ENCODE assay signal across 8 cellular contexts in the genomic region with DNA sequence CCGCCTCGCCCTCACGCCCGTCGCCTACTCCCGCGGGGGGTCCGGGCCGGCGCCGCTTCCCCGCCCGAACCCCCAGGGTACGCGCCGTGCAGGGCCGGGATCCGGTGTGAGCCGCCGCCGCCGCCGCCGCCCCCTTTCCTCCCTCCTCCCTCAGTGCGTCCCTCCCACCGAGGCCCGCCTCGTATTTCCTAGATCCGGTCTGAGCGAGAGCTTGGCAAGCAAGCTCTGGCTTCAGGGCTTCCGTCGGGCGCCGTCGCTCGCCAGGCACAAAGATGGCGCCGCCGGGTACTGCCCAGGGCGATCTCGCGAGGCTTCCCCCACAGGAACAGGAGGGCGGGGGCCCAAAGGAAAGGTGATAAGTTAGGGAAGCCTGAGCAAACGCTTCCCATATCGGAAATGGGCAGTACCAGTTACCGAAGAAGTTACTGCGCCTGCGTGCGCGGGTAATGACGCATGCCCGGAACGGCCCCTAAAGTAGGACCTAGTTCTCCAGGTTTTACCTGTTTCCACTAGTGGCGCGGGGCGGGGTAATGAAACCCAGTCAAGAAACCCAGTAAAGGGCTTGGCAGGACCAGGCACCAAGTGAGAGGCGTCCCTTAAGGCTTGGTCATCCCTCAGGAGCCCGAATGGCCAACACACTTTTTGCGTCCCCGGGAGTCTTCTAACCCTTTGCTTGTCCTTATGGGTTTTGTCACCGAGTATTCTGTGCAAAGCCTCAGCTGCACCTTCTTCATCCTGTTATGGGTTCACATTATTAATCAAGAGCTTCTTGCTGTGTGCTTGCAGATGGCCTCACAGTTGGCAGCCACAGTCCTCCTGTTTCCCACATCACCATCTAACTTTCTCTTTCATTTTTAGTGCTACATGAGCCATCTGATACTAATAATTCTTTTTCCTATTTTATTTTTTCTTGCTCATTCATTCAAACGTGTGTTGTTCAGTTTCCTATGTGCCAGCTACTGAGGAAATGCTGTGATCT. TPM values are rescaled to one million over a fixed set of nuclear protein-coding genes. Genes with fewer than 3 reads are reported as not detected.
DNase-seq lines count a peak whose midpoint lies in the region; ATAC-seq and TF ChIP-seq lines count a peak whose summit lies in the region.

A gene with protein sequence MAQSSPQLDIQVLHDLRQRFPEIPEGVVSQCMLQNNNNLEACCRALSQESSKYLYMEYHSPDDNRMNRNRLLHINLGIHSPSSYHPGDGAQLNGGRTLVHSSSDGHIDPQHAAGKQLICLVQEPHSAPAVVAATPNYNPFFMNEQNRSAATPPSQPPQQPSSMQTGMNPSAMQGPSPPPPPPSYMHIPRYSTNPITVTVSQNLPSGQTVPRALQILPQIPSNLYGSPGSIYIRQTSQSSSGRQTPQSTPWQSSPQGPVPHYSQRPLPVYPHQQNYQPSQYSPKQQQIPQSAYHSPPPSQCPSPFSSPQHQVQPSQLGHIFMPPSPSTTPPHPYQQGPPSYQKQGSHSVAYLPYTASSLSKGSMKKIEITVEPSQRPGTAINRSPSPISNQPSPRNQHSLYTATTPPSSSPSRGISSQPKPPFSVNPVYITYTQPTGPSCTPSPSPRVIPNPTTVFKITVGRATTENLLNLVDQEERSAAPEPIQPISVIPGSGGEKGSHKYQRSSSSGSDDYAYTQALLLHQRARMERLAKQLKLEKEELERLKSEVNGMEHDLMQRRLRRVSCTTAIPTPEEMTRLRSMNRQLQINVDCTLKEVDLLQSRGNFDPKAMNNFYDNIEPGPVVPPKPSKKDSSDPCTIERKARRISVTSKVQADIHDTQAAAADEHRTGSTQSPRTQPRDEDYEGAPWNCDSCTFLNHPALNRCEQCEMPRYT (minus strand): TSS at position 108 of the 979 bp plus-strand sequence. CDS start 29,666 bp downstream, outside the sequence.

- H3K9ac ChIP-seq in mammary epithelial cell (ENCODE audit: insufficient read depth, low read length) (peak within 1 kb of the TSS; percentile 74), skeletal muscle tissue (ENCODE audit: low read depth in 1 of 3, low read length in 3 of 3) (peak within 1 kb of the TSS; percentile 71 to 83 (median 77))

- H2AFZ ChIP-seq in ACC112 (ENCODE audit: low read length, unreplicated experiment) (peak within 1 kb of the TSS; percentile 100), mammary epithelial cell (ENCODE audit: low read depth, low read length) (peak within 1 kb of the TSS; percentile 68)

- no peaks in the 10 kb centered on the region for H3K9me3 ChIP-seq in mammary epithelial cell (replicated peaks; ENCODE audit: insufficient read depth, low read length)
- H3K9me3 ChIP-seq in iPS-18c (ENCODE audit: control insufficient read depth, insufficient read depth, low read length): no peaks in the 10 kb centered on the region
- no peaks in the 10 kb centered on the region for H3K9me3 ChIP-seq in skeletal muscle tissue (ENCODE audit: control insufficient read depth in 3 of 3, low read length in 3 of 3)

- CTCF ChIA-PET in mammary epithelial cell (lab: Charles Lee; ENCODE audit: low non-redundant PET): no interaction called here

- in situ Hi-C loops in mammary epithelial cell (cut with MboI; ENCODE audit: low sequenced_read_pairs in 2 of 2): no loop called here

- H3K36me3 ChIP-seq in ACC112 (ENCODE audit: insufficient read depth, low read length): no peaks in the 10 kb centered on the region
- no peaks in the 10 kb centered on the region for H3K36me3 ChIP-seq in mammary epithelial cell (ENCODE audit: insufficient read depth, low read length)
- H3K36me3 ChIP-seq in skeletal muscle tissue (ENCODE audit: control insufficient read depth in 3 of 3, insufficient read depth in 3 of 3, low read length in 3 of 3): no peaks in the 10 kb centered on the region

- TSS peak; percentile 80 for BruUV-seq in mammary epithelial cell (replicated peaks; lab: Mats Ljungman, UMichigan)

- H3K4me2 ChIP-seq in mammary epithelial cell (ENCODE audit: insufficient read depth, low read depth, low read length): peak within 1 kb of the TSS; percentile 78

- TF ChIP-seq CTCF in VCaP (conservative IDR thresholded peaks at IDR 0.05): no peak
- no peak for TF ChIP-seq CTCF in mammary epithelial cell (conservative IDR thresholded peaks at IDR 0.05 in 1 of 2, IDR thresholded peaks at IDR 0.05 in 1 of 2; ENCODE audit: extremely low read depth in 1 of 2, insufficient read depth in 1 of 2, low read depth in 1 of 2, low read length in 2 of 2)

- H4K20me1 ChIP-seq in mammary epithelial cell (ENCODE audit: insufficient read depth, low read length): no peaks in the 10 kb centered on the region

- DNase-seq in NCI-H2196 treated with DMSO at 0.1 percent for 48 hours (lab: John Stamatoyannopoulos, UW; ENCODE audit: unreplicated experiment): peak; percentile 82
- DNase-seq in mammary epithelial cell: peak; percentile 96

- WGBS in mammary epithelial cell (ENCODE audit: low coverage, missing lambda C conversion rate): 25% methylated on average over 31 of the region's 62 CpGs

- ATAC-seq in GM18870 (IDR thresholded peaks at IDR 0.05; ENCODE audit: unreplicated experiment) (peak; percentile 84), HG03135 (IDR thresholded peaks at IDR 0.05; ENCODE audit: unreplicated experiment) (peak; percentile 91)

- peak within 1 kb of the TSS; percentile 99 for H3K4me3 ChIP-seq in ACC112 (ENCODE audit: low read depth, low read length)
- H3K4me3 ChIP-seq in mammary epithelial cell (replicated peaks in 1 of 3; ENCODE audit: insufficient read depth in 1 of 3, low read depth in 2 of 3, low read length in 3 of 3): peak within 1 kb of the TSS; percentile 52 to 67 (median 65)
- peak within 1 kb of the TSS; percentile 69 for H3K4me3 ChIP-seq in iPS-18c (ENCODE audit: insufficient read depth, low read depth, low read length)
- H3K4me3 ChIP-seq in skeletal muscle tissue (ENCODE audit: low read length in 3 of 3): peak within 1 kb of the TSS; percentile 76 to 91 (median 85)

- dilution Hi-C loops in mammary epithelial cell (cut with HindIII; ENCODE audit: low sequenced_read_pairs): no loop called here

- peak within 1 kb of the TSS; percentile 73 for H3K27ac ChIP-seq in ACC112 (ENCODE audit: low read depth, low read length)
- peak within 1 kb of the TSS; percentile 83 for H3K27ac ChIP-seq in VCaP
- H3K27ac ChIP-seq in mammary epithelial cell (ENCODE audit: insufficient read depth, low read depth, low read length): peak within 1 kb of the TSS; percentile 83
- H3K27ac ChIP-seq in skeletal muscle tissue (ENCODE audit: low read depth, low read length): peak within 1 kb of the TSS; percentile 76

- H3K79me2 ChIP-seq in ACC112 (ENCODE audit: control insufficient read depth, insufficient read depth, low read length, unreplicated experiment) (peaks cover 37% of the 10 kb centered on the region), mammary epithelial cell (ENCODE audit: insufficient read depth, low read length) (peaks cover 45% of the 10 kb centered on the region)

- H3K27me3 ChIP-seq in ACC112 (ENCODE audit: insufficient read depth, low read length) (no peaks in the 10 kb centered on the region), mammary epithelial cell (ENCODE audit: insufficient read depth, low read length) (no peaks in the 10 kb centered on the region), skeletal muscle tissue (ENCODE audit: control insufficient read depth in 3 of 3, insufficient read depth in 3 of 3, low read length in 3 of 3) (no peaks in the 10 kb centered on the region)

- peaks cover 18% of the 10 kb centered on the region for H3K4me1 ChIP-seq in ACC112 (ENCODE audit: control insufficient read depth, insufficient read depth, low read length, unreplicated experiment)
- peaks cover 39% of the 10 kb centered on the region for H3K4me1 ChIP-seq in mammary epithelial cell (ENCODE audit: insufficient read depth, low read length)
- peaks cover 0 to 2% (median 0%) of the 10 kb centered on the region in 3 donors for H3K4me1 ChIP-seq in skeletal muscle tissue (ENCODE audit: control insufficient read depth in 3 of 3, insufficient read depth in 3 of 3, low read length in 3 of 3)

- intact Hi-C loops in mammary epithelial cell (cut with micrococcal nuclease): loop anchor here (1.0 to 2.0 kb wide), 4 partner anchors 13 to 138 kb away; no protein-coding TSS in a partner anchor

RNA-seq across cellular contexts. Expression of the gene that starts here (rescaled TPM):
- total RNA-seq in mammary epithelial cell (10 to 100 TPM; 34.1 to 55.5 TPM), skeletal muscle tissue (5.7 TPM)
- polyA plus RNA-seq in mammary epithelial cell: 25.6 TPM
- 24.9 TPM for polyA minus RNA-seq in mammary epithelial cell

Comparison
In these comparisons a context has a peak if more than half of its experiments do, and no peak if none do; other contexts are left out.
1. Peak in every context shown above with its lines: DNase-seq, ATAC-seq, H3K4me3 ChIP-seq and H3K27ac ChIP-seq.